In genomic region chr10:30384791-30385201, GRCh38 we compare ENCODE assay signal across 8 cellular contexts. TPM values are rescaled to one million over a fixed set of nuclear protein-coding genes. Genes with fewer than 3 reads are reported as not detected.
DNase-seq lines count a peak whose midpoint lies in the region; ATAC-seq, FAIRE-seq and TF ChIP-seq lines count a peak whose summit lies in the region.

No MANE protein-coding gene starts in this region.

- no peaks in the 10 kb centered on the region for H3K36me3 Mint-ChIP-seq in stimulated activated effector memory CD8-positive, alpha-beta T cell treated with anti-CD3 and anti-CD28 coated beads, Interleukin-12 subunit alpha, Interleukin-12 subunit beta, amount 100 ng/mL, for 72 hours

- no peaks in the 10 kb centered on the region for H3K27me3 ChIP-seq in Peyer's patch

- TF ChIP-seq CTCF in Peyer's patch (IDR thresholded peaks at IDR 0.05), result peak in 4 of 6 experiments; percentile 27 to 36 (median 30)
- TF ChIP-seq CTCF in fibroblast of mammary gland (conservative IDR thresholded peaks at IDR 0.05; ENCODE audit: control insufficient read depth, insufficient read depth, low read depth, low read length), result peak; percentile 39

- no peaks in the 10 kb centered on the region for H3K9me3 ChIP-seq in Peyer's patch

- no peak overlapping the region for H3K4me3 ChIP-seq in Peyer's patch
- H3K4me3 ChIP-seq in fibroblast of mammary gland (ENCODE audit: control insufficient read depth, low read depth, low read length), result no peak overlapping the region

- TF ChIP-seq POLR2A in GM12891 (IDR thresholded peaks at IDR 0.05; ENCODE audit: low read depth, low read length), result no peak
- no peak for TF ChIP-seq POLR2A in Peyer's patch (IDR thresholded peaks at IDR 0.05)

- no peak overlapping the region for H3K27ac ChIP-seq in Peyer's patch

- H3K4me1 Mint-ChIP-seq in stimulated activated effector memory CD8-positive, alpha-beta T cell treated with anti-CD3 and anti-CD28 coated beads, Interleukin-12 subunit alpha, Interleukin-12 subunit beta, amount 100 ng/mL, for 72 hours, result no peaks in the 10 kb centered on the region

- FAIRE-seq in GM12891 (lab: Jason Lieb, UNC), result peak; percentile 47

- peak; percentile 66 for ATAC-seq in stimulated activated effector memory CD8-positive, alpha-beta T cell treated with anti-CD3 and anti-CD28 coated beads, Interleukin-12 subunit alpha, Interleukin-12 subunit beta, amount 100 ng/mL, for 72 hours
- ATAC-seq in HG03045 (IDR thresholded peaks at IDR 0.05; ENCODE audit: unreplicated experiment), result no peak

- H3K36me3 ChIP-seq in Peyer's patch, result no peaks in the 10 kb centered on the region

- no peak overlapping the region for H3K27ac Mint-ChIP-seq in stimulated activated effector memory CD8-positive, alpha-beta T cell treated with anti-CD3 and anti-CD28 coated beads, Interleukin-12 subunit alpha, Interleukin-12 subunit beta, amount 100 ng/mL, for 72 hours

- H3K4me3 Mint-ChIP-seq in stimulated activated effector memory CD8-positive, alpha-beta T cell treated with anti-CD3 and anti-CD28 coated beads, Interleukin-12 subunit alpha, Interleukin-12 subunit beta, amount 100 ng/mL, for 72 hours, result no peak overlapping the region

- peak; percentile 40 to 42 for DNase-seq in AML-193 (lab: John Stamatoyannopoulos, UW)
- no peak for DNase-seq in GM12891 (ENCODE audit: insufficient read length, low spot score)
- no peak for DNase-seq in Peyer's patch
- peak; percentile 38 for DNase-seq in fibroblast of mammary gland (ENCODE audit: low read depth)
- DNase-seq in stimulated activated effector memory CD8-positive, alpha-beta T cell treated with anti-CD3 and anti-CD28 coated beads, Interleukin-12 subunit alpha, Interleukin-12 subunit beta, amount 100 ng/mL, for 72 hours (ENCODE audit: low spot score in 2 of 2), result no peak
- DNase-seq in 8988T, result no peak
- no peak for DNase-seq in activated CD8-positive, alpha-beta memory T cell treated with anti-CD3 and anti-CD28 coated beads, Interleukin-2, amount 50 U/mL, for 48 hours

- H3K4me1 ChIP-seq in Peyer's patch, result no peaks in the 10 kb centered on the region

- H3K9me3 Mint-ChIP-seq in stimulated activated effector memory CD8-positive, alpha-beta T cell treated with anti-CD3 and anti-CD28 coated beads, Interleukin-12 subunit alpha, Interleukin-12 subunit beta, amount 100 ng/mL, for 72 hours, result no peaks in the 10 kb centered on the region

TF ChIP-seq in GM12891, 5 proteins besides CTCF, POLR2A, EP300 and RAD21:
- no peak for TF ChIP-seq POLR2AphosphoS5 (IDR thresholded peaks at IDR 0.05; ENCODE audit: low read depth, low read length)
- no peak for TF ChIP-seq SPI1 (IDR thresholded peaks at IDR 0.05; ENCODE audit: low read depth, low read length)
- TF ChIP-seq PAX5 (IDR thresholded peaks at IDR 0.05; ENCODE audit: insufficient read depth, low read length, severe bottlenecking), result no peak
- TF ChIP-seq POU2F2 (IDR thresholded peaks at IDR 0.05; ENCODE audit: low read depth, low read length), result no peak
- no peak for TF ChIP-seq TAF1 (IDR thresholded peaks at IDR 0.05; ENCODE audit: low read depth, low read length)

RNA-seq across cellular contexts. Expression of gene MTPAP, which starts 35.7 kb away (rescaled TPM):
- 10.7 TPM for polyA plus RNA-seq in GM12891 (2012; ENCODE audit: low read depth, missing spikeins)
- total RNA-seq in Peyer's patch, result 10 to 100 TPM; 12.1 to 30.5 (median 17.0) TPM

RNA-seq across cellular contexts. Expression of gene MAP3K8, which starts 49.2 kb away (rescaled TPM):
- polyA plus RNA-seq in GM12891 (2012; ENCODE audit: low read depth, missing spikeins), result 77.3 TPM
- total RNA-seq in Peyer's patch, result 10 to 100 TPM in 3 of 4 donors, 1 to 10 TPM in 1; 3.5 to 19.0 (median 11.5) TPM

Comparison
In these comparisons a context has a peak if more than half of its experiments do, and no peak if none do; other contexts are left out.
1. DNase-seq: peak in AML-193 (2 of 2) and fibroblast of mammary gland (single experiment); none in GM12891 (single experiment), Peyer's patch (0 of 3), stimulated activated effector memory CD8-positive, alpha-beta T cell treated with anti-CD3 and anti-CD28 coated beads, Interleukin-12 subunit alpha, Interleukin-12 subunit beta, amount 100 ng/mL, for 72 hours (0 of 2), 8988T (single experiment) and activated CD8-positive, alpha-beta memory T cell treated with anti-CD3 and anti-CD28 coated beads, Interleukin-2, amount 50 U/mL, for 48 hours (single experiment).